In genomic region chr1:24855474-24855873, GRCh38 we compare ENCODE assay signal across 1 cellular context.
A peak's percentile ranks its signal among the peaks of the same experiment; 100 is the strongest.
TF ChIP-seq lines count a peak whose summit lies in the region.

No MANE protein-coding gene starts in this region.

TF ChIP-seq in GM12878, 131 proteins besides CTCF, POLR2A, EP300 and RAD21 (continued from another document):
- TF ChIP-seq PBX3 (IDR thresholded peaks at IDR 0.05; ENCODE audit: insufficient replicate concordance, low read depth, low read length) (no peak), POLR2AphosphoS5 (IDR thresholded peaks at IDR 0.05; ENCODE audit: low read length) (no peak), BCLAF1 (IDR thresholded peaks at IDR 0.05) (no peak), RUNX3 (IDR thresholded peaks at IDR 0.05; ENCODE audit: low read length) (peak; percentile 40), ZNF687 (IDR thresholded peaks at IDR 0.05) (peak; percentile 69), TAF1 (IDR thresholded peaks at IDR 0.05; ENCODE audit: borderline replicate concordance, low read depth, low read length) (no peak), SREBF2 (IDR thresholded peaks at IDR 0.05; ENCODE audit: low read length) (no peak)
TF ChIP-seq in GM12878: peak in this region for 4.
